In genomic region chr9:105694320-105694847, GRCh38 we compare ENCODE assay signal across 8 cellular contexts. TPM values are rescaled to one million over a fixed set of nuclear protein-coding genes. Genes with fewer than 3 reads are reported as not detected.
DNase-seq lines count a peak whose midpoint lies in the region; ATAC-seq, FAIRE-seq and TF ChIP-seq lines count a peak whose summit lies in the region.

TMEM38B (plus strand) TSS chr9:105694541; CDS start chr9:105694661, 120 bp downstream.

- H3K27ac ChIP-seq in adipose tissue (ENCODE audit: low read depth, low read length) = peak within 1 kb of the TSS; percentile 23
- peak within 1 kb of the TSS; percentile 92 for H3K27ac ChIP-seq in right atrium auricular region
- H3K27ac ChIP-seq in urinary bladder (ENCODE audit: low read depth) = no peak within 1 kb of the TSS

- H3K4me3 ChIP-seq in right atrium auricular region (peak within 1 kb of the TSS; percentile 78 to 82), urinary bladder (ENCODE audit: low read depth, low read length) (peak within 1 kb of the TSS; percentile 84)

- FAIRE-seq in GM12892 (lab: Jason Lieb, UNC) = peak; percentile 96

- H3K36me3 ChIP-seq in right atrium auricular region = no peaks in the 10 kb centered on the region
- H3K36me3 ChIP-seq in urinary bladder (ENCODE audit: insufficient read depth) = no peaks in the 10 kb centered on the region

- H3K4me1 ChIP-seq in right atrium auricular region (peaks cover 0 to 30% of the 10 kb centered on the region in 2 donors), urinary bladder (ENCODE audit: insufficient read depth) (no peaks in the 10 kb centered on the region)

- no peaks in the 10 kb centered on the region for H3K27me3 ChIP-seq in right atrium auricular region

- TF ChIP-seq CTCF in right atrium auricular region (IDR thresholded peaks at IDR 0.05) = no peak

- ATAC-seq in HG02571 (IDR thresholded peaks at IDR 0.05; ENCODE audit: unreplicated experiment) = peak; percentile 81

- WGBS in adipose tissue, 3 donors = 0 to 1% (median 1%) methylated on average over 57 to 64 of the region's 64 CpGs
- under 1% methylated on average over 64 of the region's 64 CpGs for WGBS in urinary bladder

- DNase-seq in GM12892 (ENCODE audit: insufficient read length) = peak; percentile 81
- DNase-seq in MV-4-11 (lab: John Stamatoyannopoulos, UW) = peak; percentile 60
- DNase-seq in SW480 (ENCODE audit: low spot score) = peak; percentile 79
- peak; percentile 71 for DNase-seq in right atrium auricular region (ENCODE audit: low spot score)
- DNase-seq in putamen (ENCODE audit: low spot score) = peak; percentile 84

- TF ChIP-seq POLR2A in GM12892 (IDR thresholded peaks at IDR 0.05; ENCODE audit: low read depth, low read length) = peak; percentile 74; the same call in 1 of the 2 replicates

- no peaks in the 10 kb centered on the region for H3K9me3 ChIP-seq in right atrium auricular region

RNA-seq across cellular contexts. Expression of gene TMEM38B, which starts in this region (rescaled TPM):
- 9.6 TPM for polyA plus RNA-seq in GM12892 (2012; ENCODE audit: missing spikeins)
- 1 to 10 TPM; 3.1 to 4.8 (median 3.2) TPM for polyA plus RNA-seq in adipose tissue
- total RNA-seq in right atrium auricular region = 10 to 100 TPM; 38.1 to 56.7 TPM
- 15.0 TPM for total RNA-seq in urinary bladder
- polyA plus RNA-seq in urinary bladder = 9.6 TPM
